Comparison of ENCODE assay signal across 10 cellular contexts in genomic region chr18:35045121-35045520, GRCh38. TPM values are rescaled to one million over a fixed set of nuclear protein-coding genes. Genes with fewer than 3 reads are reported as not detected.
A peak's percentile ranks its signal among the peaks of the same experiment; 100 is the strongest.
DNase-seq lines count a peak whose midpoint lies in the region; ATAC-seq and TF ChIP-seq lines count a peak whose summit lies in the region.
"Had no signal": no experiment of that assay in that cellular context is flagged by ENCODE, and none has a peak within 500 bp of the region (broad histone marks: within the 10 kb centered on the region; RNA-seq: fewer than 3 reads in every experiment).

No MANE protein-coding gene starts in this region.

- POLR2A ChIA-PET in SK-N-SH (lab: Yijun Ruan, JAX) = interaction anchor here (0.6 kb wide), 1 partner anchor 824 kb away, joined by 3 read pairs; no protein-coding TSS in a partner anchor

- H3K9me2 ChIP-seq in SK-N-SH (no peaks in the 10 kb centered on the region), Loucy (replicated peaks; ENCODE audit: low read depth, low read length) (no peaks in the 10 kb centered on the region)

- H3K27ac ChIP-seq in SK-N-SH (ENCODE audit: low read depth in 2 of 2, low read length in 1 of 2) (peak overlapping the region; percentile 19 to 55; a peak in 2 of 4 replicates), neutrophil (peak overlapping the region; percentile 3), upper lobe of right lung (no peak overlapping the region)
- H3K27ac ChIP-seq: parathyroid adenoma had no signal

- H3K4me1 ChIP-seq in SK-N-SH (ENCODE audit: control insufficient read depth in 1 of 2, insufficient read depth in 2 of 2, low read depth in 1 of 2, low read length in 1 of 2) = peaks cover 20 to 27% of the 10 kb centered on the region in 2 experiments; a peak in 3 of 4 replicates
- H3K4me1 ChIP-seq in Loucy (ENCODE audit: insufficient read depth, low read length, poor library complexity, severe bottlenecking) = peaks cover 70% of the 10 kb centered on the region
- peaks cover 33% of the 10 kb centered on the region for H3K4me1 ChIP-seq in adipocyte (ENCODE audit: control insufficient read depth, insufficient read depth, low read length)
- H3K4me1 ChIP-seq in neutrophil (ENCODE audit: control insufficient read depth in 1 of 2, insufficient read depth in 1 of 2, low read depth in 1 of 2, low read length in 1 of 2) = peaks cover 42 to 65% of the 10 kb centered on the region in 2 experiments
- H3K4me1 ChIP-seq in upper lobe of right lung = peaks cover 46% of the 10 kb centered on the region
- H3K4me1 ChIP-seq: parathyroid adenoma had no signal

- ATAC-seq in SK-N-SH treated with all-trans-retinoic acid at 6 μM for 48 hours = no peak; the same call in 2 of the 3 replicates
- ATAC-seq in upper lobe of right lung = no peak
- ATAC-seq in GM18868 (IDR thresholded peaks at IDR 0.05; ENCODE audit: unreplicated experiment) = no peak

- no peaks in the 10 kb centered on the region for H3K36me3 ChIP-seq in SK-N-SH (replicated peaks in 1 of 2; ENCODE audit: control insufficient read depth in 1 of 2, insufficient read depth in 2 of 2, low read length in 1 of 2)
- no peaks in the 10 kb centered on the region for H3K36me3 ChIP-seq in Loucy (ENCODE audit: insufficient read depth, low read length)
- H3K36me3 ChIP-seq in adipocyte (ENCODE audit: control insufficient read depth, insufficient read depth, low read length, severe bottlenecking) = no peaks in the 10 kb centered on the region
- H3K36me3 ChIP-seq in neutrophil = no peaks in the 10 kb centered on the region
- no peaks in the 10 kb centered on the region for H3K36me3 ChIP-seq in upper lobe of right lung
- H3K36me3 ChIP-seq: stomach had no signal

- no peaks in the 10 kb centered on the region for H4K20me1 ChIP-seq in SK-N-SH (ENCODE audit: insufficient read depth)
- peaks cover 68% of the 10 kb centered on the region for H4K20me1 ChIP-seq in Loucy (ENCODE audit: insufficient read depth, low read length, poor library complexity, severe bottlenecking)

- no peak for TF ChIP-seq CTCF in SK-N-SH (IDR thresholded peaks at IDR 0.05)
- no peak for TF ChIP-seq CTCF in Loucy (conservative IDR thresholded peaks at IDR 0.05; ENCODE audit: low read length)
- no peak for TF ChIP-seq CTCF in neutrophil (IDR thresholded peaks at IDR 0.05)
- no peak for TF ChIP-seq CTCF in upper lobe of right lung (IDR thresholded peaks at IDR 0.05)

- H3K9me3 ChIP-seq in SK-N-SH (no peaks in the 10 kb centered on the region), Loucy (ENCODE audit: insufficient read depth, low read depth, low read length) (no peaks in the 10 kb centered on the region), adipocyte (ENCODE audit: control insufficient read depth, low read length) (no peaks in the 10 kb centered on the region), neutrophil (no peaks in the 10 kb centered on the region), upper lobe of right lung (no peaks in the 10 kb centered on the region)
- H3K9me3 ChIP-seq: stomach had no signal

- H3K4me2 ChIP-seq in SK-N-SH = peak overlapping the region; percentile 17
- peak overlapping the region; percentile 92 for H3K4me2 ChIP-seq in Loucy (ENCODE audit: low read depth, low read length, poor library complexity, severe bottlenecking)

- H3K79me2 ChIP-seq in SK-N-SH (ENCODE audit: insufficient read depth) = peaks cover 37% of the 10 kb centered on the region
- H3K79me2 ChIP-seq in Loucy (ENCODE audit: insufficient read depth, low read length) = peaks cover 83% of the 10 kb centered on the region

- H3K27me3 ChIP-seq in SK-N-SH (ENCODE audit: insufficient read depth) = no peaks in the 10 kb centered on the region
- H3K27me3 ChIP-seq in Loucy (ENCODE audit: insufficient read depth, low read length, poor library complexity, severe bottlenecking) = no peaks in the 10 kb centered on the region
- no peaks in the 10 kb centered on the region for H3K27me3 ChIP-seq in adipocyte (replicated peaks; ENCODE audit: control insufficient read depth, insufficient read depth, low read length)
- no peaks in the 10 kb centered on the region for H3K27me3 ChIP-seq in neutrophil
- no peaks in the 10 kb centered on the region for H3K27me3 ChIP-seq in upper lobe of right lung
- H3K27me3 ChIP-seq: stomach had no signal

- H3F3A ChIP-seq in SK-N-SH (replicated peaks; ENCODE audit: insufficient read depth) = no peaks in the 10 kb centered on the region
- no peaks in the 10 kb centered on the region for H3F3A ChIP-seq in Loucy (ENCODE audit: low read depth)

- CTCF ChIA-PET in SK-N-SH (lab: Yijun Ruan, JAX) = interaction anchor here (1.8 to 2.5 kb wide), 3 partner anchors 19 to 99 kb away, joined by 4 to 9 read pairs (median 6); no protein-coding TSS in a partner anchor

- DNase-seq in SK-N-SH = peak; percentile 52
- DNase-seq in adipocyte (ENCODE audit: low read depth) = peak; percentile 32
- no peak for DNase-seq in ureter (ENCODE audit: low spot score)
- no peak for DNase-seq in upper lobe of right lung
- DNase-seq: stomach had no signal

- 55% methylated on average over 4 of the region's 4 CpGs for WGBS in SK-N-SH (ENCODE audit: low lambda C conversion rate)

- H3K4me3 ChIP-seq in SK-N-SH (ENCODE audit: low read depth in 2 of 2, low read length in 1 of 2) (no peak overlapping the region), Loucy (ENCODE audit: low read length, poor library complexity, severe bottlenecking) (peak overlapping the region; percentile 92), adipocyte (ENCODE audit: low read length) (peak overlapping the region; percentile 61), neutrophil (ENCODE audit: low read depth in 1 of 2, low read length in 1 of 2) (no peak overlapping the region), upper lobe of right lung (no peak overlapping the region)
- H3K4me3 ChIP-seq: stomach had no signal

- TF ChIP-seq EP300 in SK-N-SH (IDR thresholded peaks at IDR 0.05; ENCODE audit: borderline replicate concordance in 1 of 2, low read depth in 1 of 2, low read length in 1 of 2) = peak in 1 of 2 experiments; percentile 55; a peak in 1 of 4 replicates

- intact Hi-C loops in upper lobe of right lung (cut with DNase I) = no loop called here

- H2AFZ ChIP-seq in SK-N-SH (ENCODE audit: low read depth) (no peak overlapping the region), Loucy (ENCODE audit: low read length) (no peak overlapping the region)
- H2AFZ ChIP-seq: parathyroid adenoma had no signal

- H3K9ac ChIP-seq in SK-N-SH = no peak overlapping the region
- H3K9ac ChIP-seq in Loucy (ENCODE audit: low read depth, low read length, poor library complexity, severe bottlenecking) = peak overlapping the region; percentile 82
- peak overlapping the region; percentile 24 for H3K9ac ChIP-seq in adipocyte (ENCODE audit: low read length)
- H3K9ac ChIP-seq: parathyroid adenoma had no signal

- TF ChIP-seq RAD21 in SK-N-SH (IDR thresholded peaks at IDR 0.05; ENCODE audit: low read length) = 0 out of 2 replicates have a peak, but pooled peaks have one; percentile 6

TF ChIP-seq in SK-N-SH, 30 proteins besides CTCF, POLR2A, EP300 and RAD21:
- TF ChIP-seq TCF12 (IDR thresholded peaks at IDR 0.05) = 0 out of 2 replicates have a peak, but pooled peaks have one; percentile 29
- no peak for TF ChIP-seq SIN3A (IDR thresholded peaks at IDR 0.05; ENCODE audit: borderline replicate concordance, low read depth, low read length)
- TF ChIP-seq MXI1 (IDR thresholded peaks at IDR 0.05; ENCODE audit: low read depth, low read length) = peak; percentile 72; the same call in 1 of the 2 replicates

TF ChIP-seq in SK-N-SH treated with all-trans-retinoic acid at 6 μM for 48 hours, 23 proteins besides CTCF, POLR2A, EP300 and RAD21:
- TF ChIP-seq OSR1 (CRISPR knock-in tag; IDR thresholded peaks at IDR 0.05) (no peak), CSDC2 (CRISPR knock-in tag; IDR thresholded peaks at IDR 0.05) (no peak)

RNA-seq across cellular contexts. Expression of gene MAPRE2, which starts 3.9 kb away (rescaled TPM):
- 11.5 and 14.1 TPM in 2 replicates for polyA plus RNA-seq in SK-N-SH (2012; rRNA removed)
- polyA plus RNA-seq in SK-N-SH (2012; cell fraction: cytosol; rRNA removed) = 13.3 and 17.5 TPM in 2 replicates
- polyA plus RNA-seq in SK-N-SH (2012; cell fraction: nucleus; rRNA removed) = 8.0 and 9.7 TPM in 2 replicates
- 17.8 TPM for total RNA-seq in ureter
- 35.4 TPM for total RNA-seq in upper lobe of right lung

Comparison
In these comparisons a context has a peak if more than half of its experiments do, and no peak if none do; other contexts are left out.
1. DNase-seq: peak in SK-N-SH (single experiment) and adipocyte (single experiment); none in ureter (single experiment) and upper lobe of right lung (single experiment).
2. H3K4me3 ChIP-seq: peak in Loucy (single experiment) and adipocyte (single experiment); none in SK-N-SH (0 of 2), neutrophil (0 of 2) and upper lobe of right lung (single experiment).